In the genomic region with DNA sequence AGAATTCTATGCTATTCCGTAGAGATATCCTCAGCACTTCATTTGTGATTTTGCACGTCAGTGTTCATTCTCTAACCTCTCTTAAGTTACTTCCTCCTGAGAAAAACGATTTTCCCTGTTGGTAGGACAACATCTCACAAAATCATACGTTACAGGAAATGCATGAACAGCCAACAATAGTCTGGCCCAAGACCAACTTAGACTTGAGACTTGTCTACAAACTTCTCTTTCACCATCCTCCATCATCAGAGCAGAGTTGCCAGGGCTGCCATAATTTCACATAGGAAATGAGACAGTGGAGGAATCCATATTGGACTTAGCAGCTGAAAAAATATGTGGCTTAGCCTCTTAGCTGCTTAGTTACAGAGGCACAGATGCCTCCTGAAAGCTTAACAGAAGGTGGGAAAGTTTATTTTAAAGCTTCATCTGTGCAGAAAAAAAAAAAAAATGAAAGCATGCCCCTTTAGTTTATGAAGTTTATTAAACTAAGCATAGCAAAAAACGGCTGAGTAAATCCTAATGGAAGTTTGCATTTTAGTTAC, we compare ENCODE assay signal across 20 cellular contexts.
A peak's percentile ranks its signal among the peaks of the same experiment; 100 is the strongest.
DNase-seq lines count a peak whose midpoint lies in the region; ATAC-seq, FAIRE-seq and TF ChIP-seq lines count a peak whose summit lies in the region.
"Had no signal": no experiment of that assay in that cellular context is flagged by ENCODE, and none has a peak within 500 bp of the region (broad histone marks: within the 10 kb centered on the region; RNA-seq: fewer than 3 reads in every experiment).

No MANE protein-coding gene starts in this region.

- no peaks in the 10 kb centered on the region for H3K4me1 Mint-ChIP-seq in activated T-helper 1 cell treated with anti-CD3 and anti-CD28 coated beads, Interleukin-12 subunit alpha, Interleukin-12 subunit beta, Interleukin-2, Interleukin-4 antibody, amounts not matched to agents 30 ng/mL and 10 ng/mL and 1 ng/mL, durations not matched to agents 14 hours and 24 hours and 36 hours (ENCODE audit: low read depth)
- H3K4me1 Mint-ChIP-seq: CD14-positive monocyte had no signal

- no peak overlapping the region for H3K23ac ChIP-seq in H1 (ENCODE audit: insufficient read length)
- no peak overlapping the region for H3K23ac ChIP-seq in neuronal stem cell (ENCODE audit: low read depth, low read length, poor library complexity)

- CTCF ChIA-PET in H1 (lab: Charles Lee; ENCODE audit: partially characterized antibody), result no interaction called here

- no peak overlapping the region for H3K4me3 Mint-ChIP-seq in activated T-helper 1 cell treated with anti-CD3 and anti-CD28 coated beads, Interleukin-12 subunit alpha, Interleukin-12 subunit beta, Interleukin-2, Interleukin-4 antibody, amounts not matched to agents 30 ng/mL and 10 ng/mL and 1 ng/mL, durations not matched to agents 14 hours and 24 hours and 36 hours
- H3K4me3 Mint-ChIP-seq: CD14-positive monocyte had no signal

- H3K9me3 Mint-ChIP-seq in activated T-helper 1 cell treated with anti-CD3 and anti-CD28 coated beads, Interleukin-12 subunit alpha, Interleukin-12 subunit beta, Interleukin-2, Interleukin-4 antibody, amounts not matched to agents 30 ng/mL and 10 ng/mL and 1 ng/mL, durations not matched to agents 14 hours and 24 hours and 36 hours, result no peaks in the 10 kb centered on the region
- H3K9me3 Mint-ChIP-seq: CD14-positive monocyte had no signal

- no peaks in the 10 kb centered on the region for H3K27me3 Mint-ChIP-seq in activated T-helper 1 cell treated with anti-CD3 and anti-CD28 coated beads, Interleukin-12 subunit alpha, Interleukin-12 subunit beta, Interleukin-2, Interleukin-4 antibody, amounts not matched to agents 30 ng/mL and 10 ng/mL and 1 ng/mL, durations not matched to agents 14 hours and 24 hours and 36 hours (ENCODE audit: insufficient read depth)

- H3K4me3 ChIP-seq in H1 (ENCODE audit: extremely low read depth in 1 of 4, insufficient read depth in 2 of 4, low read depth in 3 of 4, low read length in 4 of 4) (no peak overlapping the region), neuronal stem cell (ENCODE audit: low read length in 2 of 2) (no peak overlapping the region)

- no peak overlapping the region for H3K56ac ChIP-seq in H1 (replicated peaks; ENCODE audit: insufficient read length, low read depth, low read length)

- H2AK5ac ChIP-seq in H1 (ENCODE audit: low read depth, low read length), result no peak overlapping the region
- H2AK5ac ChIP-seq in neuronal stem cell (ENCODE audit: low read depth, low read length), result no peak overlapping the region

- TF ChIP-seq RAD21 in H1 (IDR thresholded peaks at IDR 0.05 in 1 of 2, conservative IDR thresholded peaks at IDR 0.05 in 1 of 2; ENCODE audit: low read depth in 2 of 2, low read length in 2 of 2), result no peak

- H3K79me2 ChIP-seq in H1 (ENCODE audit: control insufficient read depth in 1 of 2, insufficient read depth in 2 of 2, low read length in 2 of 2), result no peaks in the 10 kb centered on the region

- H3K27ac ChIP-seq in H1 (ENCODE audit: low read depth, low read length) (no peak overlapping the region), neuronal stem cell (replicated peaks; ENCODE audit: low read length) (no peak overlapping the region)

- H4K5ac ChIP-seq in H1 (ENCODE audit: insufficient read length, low read depth, low read length), result no peak overlapping the region

- TF ChIP-seq POLR2A in H1 (IDR thresholded peaks at IDR 0.05; ENCODE audit: control extremely low read depth in 1 of 2, low read depth in 2 of 2, low read length in 2 of 2), result no peak

- H2BK12ac ChIP-seq in H1 (ENCODE audit: low read depth, low read length), result no peak overlapping the region
- H2BK12ac ChIP-seq in neuronal stem cell (ENCODE audit: low read length), result no peak overlapping the region

- no peak for DNase-seq in D721Med (ENCODE audit: insufficient read length, low spot score)
- peak; percentile 24 to 80 for DNase-seq in NCI-H524 (lab: John Stamatoyannopoulos, UW)
- no peak for DNase-seq in H1 (ENCODE audit: low read depth in 1 of 2, low spot score in 2 of 2)
- DNase-seq in neuronal stem cell (ENCODE audit: low spot score), result no peak
- no peak for DNase-seq in putamen (ENCODE audit: low spot score)
- DNase-seq in activated T-helper 1 cell treated with anti-CD3 and anti-CD28 coated beads, Interleukin-12 subunit alpha, Interleukin-12 subunit beta, Interleukin-2, Interleukin-4 antibody, amounts not matched to agents 30 ng/mL and 10 ng/mL and 1 ng/mL, durations not matched to agents 14 hours and 24 hours and 36 hours (ENCODE audit: low spot score), result no peak
- DNase-seq: AML-193; DMS53; H7; IMR-90; Kasumi-1; MV-4-11; NCI-H1417 treated with DMSO at 0.1 percent for 48 hours; NCI-H2029; NCI-H510A treated with DMSO at 0.1 percent for 48 hours; NK-92 treated with Interleukin-12 subunit alpha and Interleukin-12 subunit beta, amount 100 ng/mL, for 24 hours; SHP77 treated with DMSO at 0.1 percent for 48 hours had no signal

- no peak overlapping the region for H3K14ac ChIP-seq in H1 (ENCODE audit: insufficient read length)
- H3K14ac ChIP-seq in neuronal stem cell (ENCODE audit: low read length), result no peak overlapping the region

- H4K91ac ChIP-seq in H1 (replicated peaks; ENCODE audit: insufficient read length, low read length), result no peak overlapping the region
- H4K91ac ChIP-seq in neuronal stem cell (ENCODE audit: low read depth, low read length, poor library complexity), result no peak overlapping the region

- H3K9me3 ChIP-seq in H1 (ENCODE audit: insufficient read depth in 2 of 2, low read depth in 1 of 2, low read length in 1 of 2) (no peaks in the 10 kb centered on the region), neuronal stem cell (replicated peaks in 1 of 2; ENCODE audit: control insufficient read depth in 2 of 2, insufficient read depth in 1 of 2, low read depth in 1 of 2, low read length in 2 of 2) (no peaks in the 10 kb centered on the region)

- H3K79me1 ChIP-seq in H1 (ENCODE audit: low read depth, low read length), result no peaks in the 10 kb centered on the region
- H3K79me1 ChIP-seq in neuronal stem cell (ENCODE audit: low read depth, low read length), result no peaks in the 10 kb centered on the region

- H3K27me3 ChIP-seq in H1 (replicated peaks in 1 of 4; ENCODE audit: control insufficient read depth in 3 of 4, extremely low read depth in 1 of 4, insufficient read depth in 3 of 4, low read length in 3 of 4) (no peaks in the 10 kb centered on the region), neuronal stem cell (ENCODE audit: control insufficient read depth in 3 of 3, insufficient read depth in 3 of 3, low read depth in 1 of 3, low read length in 3 of 3) (no peaks in the 10 kb centered on the region)

- H3K36me3 ChIP-seq in H1 (ENCODE audit: control insufficient read depth in 2 of 4, insufficient read depth in 4 of 4, low read length in 3 of 4) (no peaks in the 10 kb centered on the region; a peak in 1 of 8 replicates), neuronal stem cell (replicated peaks in 1 of 2; ENCODE audit: control insufficient read depth in 2 of 2, insufficient read depth in 2 of 2, low read length in 2 of 2) (no peaks in the 10 kb centered on the region)

- no peaks in the 10 kb centered on the region for H3K23me2 ChIP-seq in H1 (ENCODE audit: low read depth, low read length)

- FAIRE-seq in D721Med (lab: Jason Lieb, UNC) (peak; percentile 92), H1 (lab: Jason Lieb, UNC) (no peak)
- FAIRE-seq: GM19239 had no signal

- no peak overlapping the region for H2BK120ac ChIP-seq in H1 (replicated peaks; ENCODE audit: low read depth, low read length)
- no peak overlapping the region for H2BK120ac ChIP-seq in neuronal stem cell (ENCODE audit: low read depth, low read length)

- H3K4ac ChIP-seq in H1 (replicated peaks; ENCODE audit: insufficient read length, low read depth, low read length), result no peak overlapping the region
- no peak overlapping the region for H3K4ac ChIP-seq in neuronal stem cell (ENCODE audit: low read length)

- TF ChIP-seq CTCF in D721Med (IDR thresholded peaks at IDR 0.05; ENCODE audit: insufficient read depth, missing control alignments), result no peak
- no peak for TF ChIP-seq CTCF in H1 (IDR thresholded peaks at IDR 0.05; ENCODE audit: control extremely low read depth in 1 of 3, insufficient read depth in 1 of 3, low read depth in 1 of 3, low read length in 3 of 3)

- no peak overlapping the region for H2BK20ac ChIP-seq in H1 (ENCODE audit: low read length)

- peak overlapping the region; percentile 34; the same call in 1 of the 2 replicates for H2AFZ ChIP-seq in H1 (ENCODE audit: low read length)
- H2AFZ ChIP-seq in neuronal stem cell (ENCODE audit: low read length), result peak overlapping the region; percentile 5

- no peak for TF ChIP-seq EP300 in H1 (IDR thresholded peaks at IDR 0.05; ENCODE audit: borderline replicate concordance in 1 of 2, low read depth in 2 of 2, low read length in 2 of 2)

- H3K27ac Mint-ChIP-seq in activated T-helper 1 cell treated with anti-CD3 and anti-CD28 coated beads, Interleukin-12 subunit alpha, Interleukin-12 subunit beta, Interleukin-2, Interleukin-4 antibody, amounts not matched to agents 30 ng/mL and 10 ng/mL and 1 ng/mL, durations not matched to agents 14 hours and 24 hours and 36 hours, result no peak overlapping the region
- H3K27ac Mint-ChIP-seq: CD14-positive monocyte had no signal

- H3K9ac ChIP-seq in H1 (replicated peaks in 1 of 4; ENCODE audit: extremely low read depth in 1 of 4, low read depth in 3 of 4, low read length in 3 of 4) (no peak overlapping the region), neuronal stem cell (ENCODE audit: low read depth, low read length, poor library complexity) (no peak overlapping the region)

- no peak overlapping the region for H2BK5ac ChIP-seq in H1 (ENCODE audit: low read depth, low read length)
- H2BK5ac ChIP-seq in neuronal stem cell (ENCODE audit: low read length), result no peak overlapping the region

- H3K18ac ChIP-seq in H1 (ENCODE audit: extremely low read depth, low read length), result no peak overlapping the region
- no peak overlapping the region for H3K18ac ChIP-seq in neuronal stem cell (ENCODE audit: low read length)

- H4K20me1 ChIP-seq in H1 (replicated peaks in 1 of 2; ENCODE audit: control insufficient read depth in 1 of 2, insufficient read depth in 2 of 2, low read length in 2 of 2), result no peaks in the 10 kb centered on the region

- WGBS in H1 (ENCODE audit: extremely low coverage in 1 of 2, insufficient coverage in 1 of 2, insufficient read length in 1 of 2, insufficient replicate concordance in 2 of 2, low coverage in 1 of 2, low lambda C conversion rate in 2 of 2, missing lambda C conversion rate in 1 of 2), 2 experiments, result 95% methylated on average over 5 of the region's 5 CpGs; no CpG with 5 or more reads in 1 of the 2 experiments
- WGBS in neuronal stem cell (ENCODE audit: extremely low coverage in 2 of 2, insufficient read length in 2 of 2, insufficient replicate concordance in 1 of 2), 2 donors, result no CpG with 5 or more reads among the region's 5 CpGs

- H3K4me1 ChIP-seq in H1 (replicated peaks in 1 of 4; ENCODE audit: control insufficient read depth in 3 of 4, insufficient read depth in 4 of 4, low read length in 3 of 4), result no peaks in the 10 kb centered on the region
- H3K4me1 ChIP-seq in neuronal stem cell (ENCODE audit: control insufficient read depth in 2 of 2, insufficient read depth in 1 of 2, low read depth in 1 of 2, low read length in 2 of 2), result no peaks in the 10 kb centered on the region

- H2BK15ac ChIP-seq in H1 (ENCODE audit: low read length), result no peak overlapping the region
- no peak overlapping the region for H2BK15ac ChIP-seq in neuronal stem cell (ENCODE audit: low read length)

- intact Hi-C loops in activated T-helper 1 cell treated with anti-CD3 and anti-CD28 coated beads, Interleukin-12 subunit alpha, Interleukin-12 subunit beta, Interleukin-2, Interleukin-4 antibody, amounts not matched to agents 30 ng/mL and 10 ng/mL and 1 ng/mL, durations not matched to agents 14 hours and 24 hours and 36 hours (cut with micrococcal nuclease), result no loop called here

- POLR2A ChIA-PET in H1 (lab: Charles Lee; ENCODE audit: partially characterized antibody), result no interaction called here

- ATAC-seq in GM19467 (IDR thresholded peaks at IDR 0.05; ENCODE audit: unreplicated experiment), result no peak

- no peak overlapping the region for H3K4me2 ChIP-seq in H1 (ENCODE audit: insufficient read depth in 1 of 2, low read depth in 2 of 2, low read length in 2 of 2)
- H3K4me2 ChIP-seq in neuronal stem cell (ENCODE audit: insufficient read depth, low read length, poor library complexity, severe bottlenecking), result no peak overlapping the region

- no peaks in the 10 kb centered on the region for H3K36me3 Mint-ChIP-seq in activated T-helper 1 cell treated with anti-CD3 and anti-CD28 coated beads, Interleukin-12 subunit alpha, Interleukin-12 subunit beta, Interleukin-2, Interleukin-4 antibody, amounts not matched to agents 30 ng/mL and 10 ng/mL and 1 ng/mL, durations not matched to agents 14 hours and 24 hours and 36 hours (ENCODE audit: low read depth)
- H3K36me3 Mint-ChIP-seq: CD14-positive monocyte had no signal

- H4K8ac ChIP-seq in H1 (ENCODE audit: extremely low read depth, insufficient read depth, low read length) (no peak overlapping the region), neuronal stem cell (ENCODE audit: low read depth, low read length) (no peak overlapping the region)

Comparison
In these comparisons a context has a peak if more than half of its experiments do, and no peak if none do; other contexts are left out.
1. DNase-seq: peak in NCI-H524 (2 of 2); none in D721Med (single experiment), H1 (0 of 2), neuronal stem cell (single experiment), putamen (single experiment) and activated T-helper 1 cell treated with anti-CD3 and anti-CD28 coated beads, Interleukin-12 subunit alpha, Interleukin-12 subunit beta, Interleukin-2, Interleukin-4 antibody, amounts not matched to agents 30 ng/mL and 10 ng/mL and 1 ng/mL, durations not matched to agents 14 hours and 24 hours and 36 hours (single experiment).